1 cellular context compared by ENCODE assay signal in the genomic region with DNA sequence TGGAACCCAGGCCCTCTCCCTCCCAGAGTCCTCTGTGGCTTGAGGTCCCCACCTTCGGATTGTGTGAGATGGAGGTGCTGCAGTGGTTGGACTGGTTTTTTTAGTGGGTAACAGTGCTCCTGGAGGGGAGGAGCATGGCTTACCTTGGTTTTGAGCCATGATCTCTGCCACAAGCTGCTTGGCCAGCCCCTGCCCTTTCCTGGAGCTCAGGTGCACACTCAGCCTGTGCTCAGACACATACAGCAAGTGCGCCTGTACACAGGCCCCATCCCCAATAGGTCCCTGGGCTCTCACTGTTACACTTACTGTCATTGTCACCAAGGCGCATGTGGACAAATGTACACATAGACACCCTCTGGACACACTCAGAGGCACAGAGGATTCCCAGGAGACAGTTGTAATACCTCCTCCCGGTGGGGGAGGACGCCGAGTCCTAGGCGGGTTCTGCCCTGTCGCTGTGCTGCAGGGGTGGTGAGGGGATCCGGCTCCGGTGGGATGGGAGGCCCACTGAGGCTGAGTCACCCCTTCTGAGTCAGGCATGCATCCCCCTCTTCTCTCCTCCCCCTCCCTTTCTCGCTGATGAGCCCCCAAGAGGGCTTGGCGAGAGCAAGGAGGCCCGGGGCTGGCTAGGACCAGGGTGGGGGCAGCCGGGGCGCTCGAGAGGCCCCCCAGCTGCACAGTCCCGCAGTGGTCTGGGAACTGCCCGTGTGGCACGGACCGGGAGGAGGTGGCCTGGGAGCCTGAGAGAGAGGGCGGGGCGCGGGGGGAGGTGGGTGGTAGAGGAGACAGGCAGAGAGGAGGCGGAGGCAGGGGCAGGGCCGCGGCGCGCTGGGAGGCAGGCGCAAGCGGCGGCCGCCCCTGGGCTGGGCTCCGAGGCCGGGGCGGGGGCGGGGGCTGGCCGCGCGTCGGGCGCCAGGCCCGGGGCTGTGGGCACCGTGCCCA.
TF ChIP-seq lines count a peak whose summit lies in the region.

No MANE protein-coding gene starts in this region.

TF ChIP-seq in HepG2, 621 proteins besides CTCF, POLR2A, EP300 and RAD21 (continued from another document and continues in another):
- TF ChIP-seq, protein P1, sequence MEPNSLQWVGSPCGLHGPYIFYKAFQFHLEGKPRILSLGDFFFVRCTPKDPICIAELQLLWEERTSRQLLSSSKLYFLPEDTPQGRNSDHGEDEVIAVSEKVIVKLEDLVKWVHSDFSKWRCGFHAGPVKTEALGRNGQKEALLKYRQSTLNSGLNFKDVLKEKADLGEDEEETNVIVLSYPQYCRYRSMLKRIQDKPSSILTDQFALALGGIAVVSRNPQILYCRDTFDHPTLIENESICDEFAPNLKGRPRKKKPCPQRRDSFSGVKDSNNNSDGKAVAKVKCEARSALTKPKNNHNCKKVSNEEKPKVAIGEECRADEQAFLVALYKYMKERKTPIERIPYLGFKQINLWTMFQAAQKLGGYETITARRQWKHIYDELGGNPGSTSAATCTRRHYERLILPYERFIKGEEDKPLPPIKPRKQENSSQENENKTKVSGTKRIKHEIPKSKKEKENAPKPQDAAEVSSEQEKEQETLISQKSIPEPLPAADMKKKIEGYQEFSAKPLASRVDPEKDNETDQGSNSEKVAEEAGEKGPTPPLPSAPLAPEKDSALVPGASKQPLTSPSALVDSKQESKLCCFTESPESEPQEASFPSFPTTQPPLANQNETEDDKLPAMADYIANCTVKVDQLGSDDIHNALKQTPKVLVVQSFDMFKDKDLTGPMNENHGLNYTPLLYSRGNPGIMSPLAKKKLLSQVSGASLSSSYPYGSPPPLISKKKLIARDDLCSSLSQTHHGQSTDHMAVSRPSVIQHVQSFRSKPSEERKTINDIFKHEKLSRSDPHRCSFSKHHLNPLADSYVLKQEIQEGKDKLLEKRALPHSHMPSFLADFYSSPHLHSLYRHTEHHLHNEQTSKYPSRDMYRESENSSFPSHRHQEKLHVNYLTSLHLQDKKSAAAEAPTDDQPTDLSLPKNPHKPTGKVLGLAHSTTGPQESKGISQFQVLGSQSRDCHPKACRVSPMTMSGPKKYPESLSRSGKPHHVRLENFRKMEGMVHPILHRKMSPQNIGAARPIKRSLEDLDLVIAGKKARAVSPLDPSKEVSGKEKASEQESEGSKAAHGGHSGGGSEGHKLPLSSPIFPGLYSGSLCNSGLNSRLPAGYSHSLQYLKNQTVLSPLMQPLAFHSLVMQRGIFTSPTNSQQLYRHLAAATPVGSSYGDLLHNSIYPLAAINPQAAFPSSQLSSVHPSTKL (CRISPR knock-in tag; IDR thresholded peaks at IDR 0.05) = peak; percentile 23; the same call in 1 of the 2 replicates
- TF ChIP-seq, protein P2, sequence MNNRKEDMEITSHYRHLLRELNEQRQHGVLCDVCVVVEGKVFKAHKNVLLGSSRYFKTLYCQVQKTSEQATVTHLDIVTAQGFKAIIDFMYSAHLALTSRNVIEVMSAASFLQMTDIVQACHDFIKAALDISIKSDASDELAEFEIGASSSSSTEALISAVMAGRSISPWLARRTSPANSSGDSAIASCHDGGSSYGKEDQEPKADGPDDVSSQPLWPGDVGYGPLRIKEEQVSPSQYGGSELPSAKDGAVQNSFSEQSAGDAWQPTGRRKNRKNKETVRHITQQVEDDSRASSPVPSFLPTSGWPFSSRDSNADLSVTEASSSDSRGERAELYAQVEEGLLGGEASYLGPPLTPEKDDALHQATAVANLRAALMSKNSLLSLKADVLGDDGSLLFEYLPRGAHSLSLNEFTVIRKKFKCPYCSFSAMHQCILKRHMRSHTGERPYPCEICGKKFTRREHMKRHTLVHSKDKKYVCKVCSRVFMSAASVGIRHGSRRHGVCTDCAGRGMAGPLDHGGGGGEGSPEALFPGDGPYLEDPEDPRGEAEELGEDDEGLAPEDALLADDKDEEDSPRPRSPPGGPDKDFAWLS (CRISPR knock-in tag; IDR thresholded peaks at IDR 0.05; ENCODE audit: borderline replicate concordance) = 0 out of 2 replicates have a peak, but pooled peaks have one; percentile 85
- TF ChIP-seq, protein P3, sequence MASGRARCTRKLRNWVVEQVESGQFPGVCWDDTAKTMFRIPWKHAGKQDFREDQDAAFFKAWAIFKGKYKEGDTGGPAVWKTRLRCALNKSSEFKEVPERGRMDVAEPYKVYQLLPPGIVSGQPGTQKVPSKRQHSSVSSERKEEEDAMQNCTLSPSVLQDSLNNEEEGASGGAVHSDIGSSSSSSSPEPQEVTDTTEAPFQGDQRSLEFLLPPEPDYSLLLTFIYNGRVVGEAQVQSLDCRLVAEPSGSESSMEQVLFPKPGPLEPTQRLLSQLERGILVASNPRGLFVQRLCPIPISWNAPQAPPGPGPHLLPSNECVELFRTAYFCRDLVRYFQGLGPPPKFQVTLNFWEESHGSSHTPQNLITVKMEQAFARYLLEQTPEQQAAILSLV (CRISPR knock-in tag; IDR thresholded peaks at IDR 0.05; ENCODE audit: borderline replicate concordance) = peak; percentile 65; the same call in 1 of the 2 replicates
- TF ChIP-seq ZNF382 (CRISPR knock-in tag; IDR thresholded peaks at IDR 0.05; ENCODE audit: borderline replicate concordance) (no peak), ZNF574 (CRISPR knock-in tag; IDR thresholded peaks at IDR 0.05) (0 out of 2 replicates have a peak, but pooled peaks have one; percentile 18), ZNF276 (CRISPR knock-in tag; IDR thresholded peaks at IDR 0.05; ENCODE audit: low read depth) (0 out of 2 replicates have a peak, but pooled peaks have one; percentile 34), ZNF672 (CRISPR knock-in tag; IDR thresholded peaks at IDR 0.05) (no peak), HOXA3 (CRISPR knock-in tag; IDR thresholded peaks at IDR 0.05) (no peak; the same call in 1 of the 2 replicates), ZNF7 (CRISPR knock-in tag; IDR thresholded peaks at IDR 0.05) (no peak), ZNF256 (CRISPR knock-in tag; conservative IDR thresholded peaks at IDR 0.05) (no peak), TAF15 (IDR thresholded peaks at IDR 0.05; ENCODE audit: low read depth, low read length, poor library complexity, severe bottlenecking) (no peak), POLR2AphosphoS5 (IDR thresholded peaks at IDR 0.05; ENCODE audit: low read depth, low read length) (peak; percentile 59), MIER3 (CRISPR knock-in tag; IDR thresholded peaks at IDR 0.05; ENCODE audit: borderline replicate concordance) (no peak; the same call in 1 of the 2 replicates), TFAP4 (IDR thresholded peaks at IDR 0.05; ENCODE audit: borderline replicate concordance, low read depth) (peak; percentile 59; the same call in 1 of the 2 replicates), SRF (IDR thresholded peaks at IDR 0.05; ENCODE audit: low read depth, low read length) (no peak), HBP1 (CRISPR knock-in tag; IDR thresholded peaks at IDR 0.05; ENCODE audit: low read depth) (0 out of 2 replicates have a peak, but pooled peaks have one; percentile 25), ZNF274 (CRISPR knock-in tag; IDR thresholded peaks at IDR 0.05) (peak; percentile 78), ZFP36 (IDR thresholded peaks at IDR 0.05; ENCODE audit: borderline replicate concordance, low read depth, low read length, partially characterized antibody) (no peak), ZBTB2 (CRISPR knock-in tag; IDR thresholded peaks at IDR 0.05; ENCODE audit: low read depth) (no peak), ZNF569 (CRISPR knock-in tag; IDR thresholded peaks at IDR 0.05; ENCODE audit: borderline replicate concordance) (no peak), ZNF30 (CRISPR knock-in tag; IDR thresholded peaks at IDR 0.05) (no peak), POGZ (CRISPR knock-in tag; IDR thresholded peaks at IDR 0.05) (no peak), ZNF282 (IDR thresholded peaks at IDR 0.05; ENCODE audit: partially characterized antibody) (no peak), CC2D1A (CRISPR knock-in tag; IDR thresholded peaks at IDR 0.05) (no peak), ZFP36L2 (CRISPR knock-in tag; IDR thresholded peaks at IDR 0.05) (no peak), ATF7-NPFF (CRISPR knock-in tag; IDR thresholded peaks at IDR 0.05; ENCODE audit: low read depth) (no peak), MXI1 (IDR thresholded peaks at IDR 0.05; ENCODE audit: borderline replicate concordance, low read depth, low read length) (peak; percentile 26; the same call in 1 of the 3 replicates), MEF2D (CRISPR knock-in tag; IDR thresholded peaks at IDR 0.05) (peak; percentile 83; the same call in 1 of the 2 replicates), SP1 (IDR thresholded peaks at IDR 0.05) (no peak), SP1 (CRISPR knock-in tag; IDR thresholded peaks at IDR 0.05) (no peak), ZNF839 (CRISPR knock-in tag; IDR thresholded peaks at IDR 0.05; ENCODE audit: borderline replicate concordance) (0 out of 2 replicates have a peak, but pooled peaks have one; percentile 62)
- TF ChIP-seq, protein P4, sequence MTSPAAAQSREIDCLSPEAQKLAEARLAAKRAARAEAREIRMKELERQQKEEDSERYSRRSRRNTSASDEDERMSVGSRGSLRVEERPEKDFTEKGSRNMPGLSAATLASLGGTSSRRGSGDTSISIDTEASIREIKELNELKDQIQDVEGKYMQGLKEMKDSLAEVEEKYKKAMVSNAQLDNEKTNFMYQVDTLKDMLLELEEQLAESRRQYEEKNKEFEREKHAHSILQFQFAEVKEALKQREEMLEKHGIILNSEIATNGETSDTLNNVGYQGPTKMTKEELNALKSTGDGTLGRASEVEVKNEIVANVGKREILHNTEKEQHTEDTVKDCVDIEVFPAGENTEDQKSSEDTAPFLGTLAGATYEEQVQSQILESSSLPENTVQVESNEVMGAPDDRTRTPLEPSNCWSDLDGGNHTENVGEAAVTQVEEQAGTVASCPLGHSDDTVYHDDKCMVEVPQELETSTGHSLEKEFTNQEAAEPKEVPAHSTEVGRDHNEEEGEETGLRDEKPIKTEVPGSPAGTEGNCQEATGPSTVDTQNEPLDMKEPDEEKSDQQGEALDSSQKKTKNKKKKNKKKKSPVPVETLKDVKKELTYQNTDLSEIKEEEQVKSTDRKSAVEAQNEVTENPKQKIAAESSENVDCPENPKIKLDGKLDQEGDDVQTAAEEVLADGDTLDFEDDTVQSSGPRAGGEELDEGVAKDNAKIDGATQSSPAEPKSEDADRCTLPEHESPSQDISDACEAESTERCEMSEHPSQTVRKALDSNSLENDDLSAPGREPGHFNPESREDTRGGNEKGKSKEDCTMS (CRISPR knock-in tag; conservative IDR thresholded peaks at IDR 0.05) = no peak
- TF ChIP-seq, protein P5, sequence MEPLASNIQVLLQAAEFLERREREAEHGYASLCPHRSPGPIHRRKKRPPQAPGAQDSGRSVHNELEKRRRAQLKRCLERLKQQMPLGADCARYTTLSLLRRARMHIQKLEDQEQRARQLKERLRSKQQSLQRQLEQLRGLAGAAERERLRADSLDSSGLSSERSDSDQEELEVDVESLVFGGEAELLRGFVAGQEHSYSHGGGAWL (CRISPR knock-in tag; IDR thresholded peaks at IDR 0.05) = no peak; the same call in 1 of the 2 replicates
